ENCODE assay signal across 14 cellular contexts in genomic region chr1:42961560-42962091, GRCh38. TPM values are rescaled to one million over a fixed set of nuclear protein-coding genes. Genes with fewer than 3 reads are reported as not detected.
DNase-seq lines count a peak whose midpoint lies in the region; ATAC-seq and TF ChIP-seq lines count a peak whose summit lies in the region.
"Had no signal": no experiment of that assay in that cellular context is flagged by ENCODE, and none has a peak within 500 bp of the region (broad histone marks: within the 10 kb centered on the region; RNA-seq: fewer than 3 reads in every experiment).

No MANE protein-coding gene starts in this region.

- peak overlapping the region in 10 of 11 experiments; percentile 1 to 52 (median 25); a peak in 13 of 22 replicates for H3K4me2 ChIP-seq in BLaER1 treated with 17β-estradiol and CSF1 and Interleukin-3, amounts not matched to agents 10 nM and 100 nM
- H3K4me2 ChIP-seq in Loucy (ENCODE audit: low read depth, low read length, poor library complexity, severe bottlenecking) (no peak overlapping the region), parathyroid adenoma (ENCODE audit: low read length) (no peak overlapping the region)

- no peak overlapping the region for H3K27ac ChIP-seq in BLaER1 treated with 17β-estradiol and CSF1 and Interleukin-3, amounts not matched to agents 10 nM and 100 nM
- H3K27ac ChIP-seq in dorsolateral prefrontal cortex, result peak overlapping the region in 54 of 59 donors; percentile 8 to 96 (median 86)
- H3K27ac ChIP-seq in parathyroid adenoma, result peak overlapping the region; percentile 90

- intact Hi-C loops in dorsolateral prefrontal cortex (cut with DNase I) (loop anchor here (5.0 kb wide), 1 partner anchor 106 kb away; no protein-coding TSS in a partner anchor), left colon (cut with DNase I, micrococcal nuclease) (no loop called here)

- peaks cover 21 to 37% (median 26%) of the 10 kb centered on the region in 10 experiments for H3K4me1 ChIP-seq in BLaER1 treated with 17β-estradiol and CSF1 and Interleukin-3, amounts not matched to agents 10 nM and 100 nM
- H3K4me1 ChIP-seq in Loucy (ENCODE audit: insufficient read depth, low read length, poor library complexity, severe bottlenecking), result peaks cover 30% of the 10 kb centered on the region
- peaks cover 20% of the 10 kb centered on the region for H3K4me1 ChIP-seq in parathyroid adenoma

- H3K9me3 ChIP-seq in BLaER1 treated with 17β-estradiol and CSF1 and Interleukin-3, amounts not matched to agents 10 nM and 100 nM (replicated peaks in 1 of 11), result no peaks in the 10 kb centered on the region
- H3K9me3 ChIP-seq in Loucy (ENCODE audit: insufficient read depth, low read depth, low read length) (no peaks in the 10 kb centered on the region), parathyroid adenoma (ENCODE audit: control insufficient read depth, low read length) (no peaks in the 10 kb centered on the region)
- H3K9me3 ChIP-seq: prostate gland had no signal

- peaks cover 0 to 7% (median 0%) of the 10 kb centered on the region in 11 experiments; a peak in 1 of 22 replicates for H3K27me3 ChIP-seq in BLaER1 treated with 17β-estradiol and CSF1 and Interleukin-3, amounts not matched to agents 10 nM and 100 nM
- no peaks in the 10 kb centered on the region for H3K27me3 ChIP-seq in Loucy (ENCODE audit: insufficient read depth, low read length, poor library complexity, severe bottlenecking)
- H3K27me3 ChIP-seq in dorsolateral prefrontal cortex, result no peaks in the 10 kb centered on the region
- no peaks in the 10 kb centered on the region for H3K27me3 ChIP-seq in parathyroid adenoma (ENCODE audit: control insufficient read depth, insufficient read depth, low read length)

- no peak overlapping the region for H3K4me3 ChIP-seq in BLaER1 treated with 17β-estradiol and CSF1 and Interleukin-3, amounts not matched to agents 10 nM and 100 nM
- H3K4me3 ChIP-seq in Loucy (ENCODE audit: low read length, poor library complexity, severe bottlenecking) (no peak overlapping the region), dorsolateral prefrontal cortex (peak overlapping the region in 10 of 59 donors; percentile 3 to 93 (median 86)), parathyroid adenoma (ENCODE audit: low read depth, low read length) (no peak overlapping the region)
- H3K4me3 ChIP-seq: prostate gland had no signal

- no peak for DNase-seq in dorsolateral prefrontal cortex
- DNase-seq in SKM-1 (lab: John Stamatoyannopoulos, UW; ENCODE audit: unreplicated experiment), result no peak
- DNase-seq in left colon, result no peak
- no peak for DNase-seq in GDM1 (lab: John Stamatoyannopoulos, UW)
- DNase-seq in effector CD8-positive, alpha-beta T cell (lab: John Stamatoyannopoulos, UW), result no peak
- DNase-seq: activated CD8-positive, alpha-beta T cell treated with anti-CD3 and anti-CD28 coated beads for 36 hours; activated effector memory CD4-positive, alpha-beta T cell treated with anti-CD3 and anti-CD28 coated beads, Interleukin-2, amount 50 U/mL, for 16 hours; DMS153; stimulated activated CD4-positive, alpha-beta T cell treated with anti-CD3 and anti-CD28 coated beads, Interleukin-2, amount 100 ng/mL, for 24 hours had no signal

- TF ChIP-seq CTCF in Loucy (conservative IDR thresholded peaks at IDR 0.05; ENCODE audit: low read length) (no peak), dorsolateral prefrontal cortex (IDR thresholded peaks at IDR 0.05 in 54 of 56, conservative IDR thresholded peaks at IDR 0.05 in 2 of 56; ENCODE audit: low read depth in 1 of 56, partially characterized antibody in 56 of 56) (peak in 1 of 56 donors; percentile 6), parathyroid adenoma (IDR thresholded peaks at IDR 0.05) (no peak)

- no peaks in the 10 kb centered on the region for H3K9me2 ChIP-seq in Loucy (replicated peaks; ENCODE audit: low read depth, low read length)

- H3F3A ChIP-seq in Loucy (ENCODE audit: low read depth), result no peaks in the 10 kb centered on the region

- no peak overlapping the region for H3K9ac ChIP-seq in BLaER1 treated with 17β-estradiol and CSF1 and Interleukin-3, amounts not matched to agents 10 nM and 100 nM
- H3K9ac ChIP-seq in Loucy (ENCODE audit: low read depth, low read length, poor library complexity, severe bottlenecking), result no peak overlapping the region
- no peak overlapping the region for H3K9ac ChIP-seq in parathyroid adenoma

- peaks cover 0 to under 1% (median 0%) of the 10 kb centered on the region in 11 experiments; a peak in 2 of 22 replicates for H3K36me3 ChIP-seq in BLaER1 treated with 17β-estradiol and CSF1 and Interleukin-3, amounts not matched to agents 10 nM and 100 nM
- H3K36me3 ChIP-seq in Loucy (ENCODE audit: insufficient read depth, low read length), result no peaks in the 10 kb centered on the region
- no peaks in the 10 kb centered on the region for H3K36me3 ChIP-seq in parathyroid adenoma (ENCODE audit: control insufficient read depth, insufficient read depth, low read length)
- H3K36me3 ChIP-seq: prostate gland had no signal

- H2AFZ ChIP-seq in Loucy (ENCODE audit: low read length) (peak overlapping the region; percentile 28; the same call in 1 of the 2 replicates), parathyroid adenoma (no peak overlapping the region)

- H3K79me2 ChIP-seq in Loucy (ENCODE audit: insufficient read depth, low read length) (peaks cover 20% of the 10 kb centered on the region), parathyroid adenoma (peaks cover 12% of the 10 kb centered on the region)

- no peak for ATAC-seq in left colon
- ATAC-seq: activated CD8-positive, alpha-beta T cell treated with anti-CD3 and anti-CD28 coated beads for 36 hours; Panc1 had no signal

- H4K20me1 ChIP-seq in BLaER1 treated with 17β-estradiol and CSF1 and Interleukin-3, amounts not matched to agents 10 nM and 100 nM, result peaks cover 0 to 20% (median 14%) of the 10 kb centered on the region in 11 experiments; a peak in 20 of 22 replicates
- peaks cover 14% of the 10 kb centered on the region for H4K20me1 ChIP-seq in Loucy (ENCODE audit: insufficient read depth, low read length, poor library complexity, severe bottlenecking)

RNA-seq across cellular contexts. Expression of gene SLC2A1, which starts 3.0 kb away (rescaled TPM):
- total RNA-seq in dorsolateral prefrontal cortex (100 to 1,000 TPM in 67 of 120 experiments, 10 to 100 TPM in 53; 36.8 to 290 (median 105) TPM), left colon (10 to 100 TPM; 59.0 to 82.7 TPM)

Comparison
In these comparisons a context has a peak if more than half of its experiments do, and no peak if none do; other contexts are left out.
1. H3K27ac ChIP-seq: peak in dorsolateral prefrontal cortex (54 of 59) and parathyroid adenoma (single experiment); none in BLaER1 treated with 17β-estradiol and CSF1 and Interleukin-3, amounts not matched to agents 10 nM and 100 nM (0 of 11).
2. H3K4me2 ChIP-seq: peak in BLaER1 treated with 17β-estradiol and CSF1 and Interleukin-3, amounts not matched to agents 10 nM and 100 nM (10 of 11); none in Loucy (single experiment) and parathyroid adenoma (single experiment).
3. intact Hi-C loops: an anchor here in dorsolateral prefrontal cortex (5.0 kb wide); none called in left colon.